Comparison of ENCODE assay signal across 1 cellular context in genomic region chr3:47512416-47513124, GRCh38.
TF ChIP-seq lines count a peak whose summit lies in the region.

No MANE protein-coding gene starts in this region.

TF ChIP-seq in HepG2, 621 proteins besides CTCF, POLR2A, EP300 and RAD21 (continued from another document and continues in another):
- TF ChIP-seq, protein P1, sequence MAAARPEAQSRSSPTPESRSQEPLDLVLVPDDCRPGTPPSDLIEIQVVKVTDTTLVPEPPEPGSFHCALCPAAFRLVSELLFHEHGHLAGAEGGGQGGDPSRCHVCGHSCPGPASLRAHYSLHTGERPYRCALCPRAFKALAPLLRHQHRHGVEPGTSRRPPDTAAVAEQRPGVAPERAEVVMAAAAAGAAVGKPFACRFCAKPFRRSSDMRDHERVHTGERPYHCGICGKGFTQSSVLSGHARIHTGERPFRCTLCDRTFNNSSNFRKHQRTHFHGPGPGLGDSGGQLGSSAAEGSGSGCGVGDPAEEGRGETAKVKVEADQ (CRISPR knock-in tag; IDR thresholded peaks at IDR 0.05; ENCODE audit: borderline replicate concordance): no peak; the same call in 1 of the 2 replicates
- TF ChIP-seq ZNF335 (CRISPR knock-in tag; IDR thresholded peaks at IDR 0.05): no peak
- TF ChIP-seq SETDB1 (CRISPR knock-in tag; IDR thresholded peaks at IDR 0.05; ENCODE audit: borderline replicate concordance): 0 out of 2 replicates have a peak, but pooled peaks have one; percentile 37
- TF ChIP-seq MZF1 (CRISPR knock-in tag; IDR thresholded peaks at IDR 0.05; ENCODE audit: borderline replicate concordance): 0 out of 2 replicates have a peak, but pooled peaks have one; percentile 3
- TF ChIP-seq GFI1 (CRISPR knock-in tag; IDR thresholded peaks at IDR 0.05; ENCODE audit: borderline replicate concordance): no peak
- TF ChIP-seq ZNF337 (CRISPR knock-in tag; IDR thresholded peaks at IDR 0.05; ENCODE audit: borderline replicate concordance, low read depth): peak; percentile 63; the same call in 1 of the 2 replicates
- TF ChIP-seq TOPORS (CRISPR knock-in tag; IDR thresholded peaks at IDR 0.05): no peak
- TF ChIP-seq ZNF329 (CRISPR knock-in tag; IDR thresholded peaks at IDR 0.05; ENCODE audit: low read depth): no peak
- peak; percentile 73 for TF ChIP-seq ZNF362 (CRISPR knock-in tag; IDR thresholded peaks at IDR 0.05; ENCODE audit: borderline replicate concordance)
- no peak for TF ChIP-seq HES4 (CRISPR knock-in tag; IDR thresholded peaks at IDR 0.05; ENCODE audit: borderline replicate concordance)
- TF ChIP-seq ZNF713 (CRISPR knock-in tag; IDR thresholded peaks at IDR 0.05): 0 out of 2 replicates have a peak, but pooled peaks have one; percentile 12
- peak; percentile 42 for TF ChIP-seq AGO2 (optimal IDR thresholded peaks at IDR 0.05; ENCODE audit: low read depth, low read length)
- no peak for TF ChIP-seq ZNF432 (CRISPR knock-in tag; IDR thresholded peaks at IDR 0.05; ENCODE audit: borderline replicate concordance)
- no peak for TF ChIP-seq NFYB (CRISPR knock-in tag; IDR thresholded peaks at IDR 0.05)
- TF ChIP-seq HNRNPLL (IDR thresholded peaks at IDR 0.05; ENCODE audit: low read depth, low read length, poor library complexity, severe bottlenecking): no peak
- no peak; the same call in 1 of the 2 replicates for TF ChIP-seq ARID4A (CRISPR knock-in tag; IDR thresholded peaks at IDR 0.05; ENCODE audit: borderline replicate concordance)
- TF ChIP-seq ZNF224 (CRISPR knock-in tag; IDR thresholded peaks at IDR 0.05): no peak
- TF ChIP-seq NFAT5 (CRISPR knock-in tag; IDR thresholded peaks at IDR 0.05): no peak
- TF ChIP-seq ATF4 (CRISPR knock-in tag; IDR thresholded peaks at IDR 0.05): no peak
- no peak for TF ChIP-seq NFE2 (CRISPR knock-in tag; IDR thresholded peaks at IDR 0.05)
- TF ChIP-seq RCOR2 (CRISPR knock-in tag; IDR thresholded peaks at IDR 0.05): no peak
- no peak for TF ChIP-seq RARA (CRISPR knock-in tag; IDR thresholded peaks at IDR 0.05)
- TF ChIP-seq GABPB1 (CRISPR knock-in tag; IDR thresholded peaks at IDR 0.05): no peak
- no peak for TF ChIP-seq SMAD3 (CRISPR knock-in tag; IDR thresholded peaks at IDR 0.05)
- TF ChIP-seq PRDM4 (CRISPR knock-in tag; IDR thresholded peaks at IDR 0.05; ENCODE audit: borderline replicate concordance): no peak
- TF ChIP-seq, protein P2, sequence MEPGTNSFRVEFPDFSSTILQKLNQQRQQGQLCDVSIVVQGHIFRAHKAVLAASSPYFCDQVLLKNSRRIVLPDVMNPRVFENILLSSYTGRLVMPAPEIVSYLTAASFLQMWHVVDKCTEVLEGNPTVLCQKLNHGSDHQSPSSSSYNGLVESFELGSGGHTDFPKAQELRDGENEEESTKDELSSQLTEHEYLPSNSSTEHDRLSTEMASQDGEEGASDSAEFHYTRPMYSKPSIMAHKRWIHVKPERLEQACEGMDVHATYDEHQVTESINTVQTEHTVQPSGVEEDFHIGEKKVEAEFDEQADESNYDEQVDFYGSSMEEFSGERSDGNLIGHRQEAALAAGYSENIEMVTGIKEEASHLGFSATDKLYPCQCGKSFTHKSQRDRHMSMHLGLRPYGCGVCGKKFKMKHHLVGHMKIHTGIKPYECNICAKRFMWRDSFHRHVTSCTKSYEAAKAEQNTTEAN (CRISPR knock-in tag; conservative IDR thresholded peaks at IDR 0.05): no peak
- TF ChIP-seq ZNF441 (CRISPR knock-in tag; IDR thresholded peaks at IDR 0.05; ENCODE audit: borderline replicate concordance): 0 out of 2 replicates have a peak, but pooled peaks have one; percentile 29
- TF ChIP-seq NR2F6 (IDR thresholded peaks at IDR 0.05): no peak
- TF ChIP-seq NR2F6 (CRISPR knock-in tag; IDR thresholded peaks at IDR 0.05): no peak
- TF ChIP-seq ZNF383 (CRISPR knock-in tag; IDR thresholded peaks at IDR 0.05; ENCODE audit: borderline replicate concordance): 0 out of 2 replicates have a peak, but pooled peaks have one; percentile 26
- no peak for TF ChIP-seq MAFG (CRISPR knock-in tag; IDR thresholded peaks at IDR 0.05)
- no peak for TF ChIP-seq RBAK (CRISPR knock-in tag; IDR thresholded peaks at IDR 0.05)
- TF ChIP-seq, protein P3, sequence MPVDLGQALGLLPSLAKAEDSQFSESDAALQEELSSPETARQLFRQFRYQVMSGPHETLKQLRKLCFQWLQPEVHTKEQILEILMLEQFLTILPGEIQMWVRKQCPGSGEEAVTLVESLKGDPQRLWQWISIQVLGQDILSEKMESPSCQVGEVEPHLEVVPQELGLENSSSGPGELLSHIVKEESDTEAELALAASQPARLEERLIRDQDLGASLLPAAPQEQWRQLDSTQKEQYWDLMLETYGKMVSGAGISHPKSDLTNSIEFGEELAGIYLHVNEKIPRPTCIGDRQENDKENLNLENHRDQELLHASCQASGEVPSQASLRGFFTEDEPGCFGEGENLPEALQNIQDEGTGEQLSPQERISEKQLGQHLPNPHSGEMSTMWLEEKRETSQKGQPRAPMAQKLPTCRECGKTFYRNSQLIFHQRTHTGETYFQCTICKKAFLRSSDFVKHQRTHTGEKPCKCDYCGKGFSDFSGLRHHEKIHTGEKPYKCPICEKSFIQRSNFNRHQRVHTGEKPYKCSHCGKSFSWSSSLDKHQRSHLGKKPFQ (CRISPR knock-in tag; IDR thresholded peaks at IDR 0.05; ENCODE audit: insufficient replicate concordance): no peak
- TF ChIP-seq ZNF343 (CRISPR knock-in tag; IDR thresholded peaks at IDR 0.05): no peak
- no peak for TF ChIP-seq ZNF256 (CRISPR knock-in tag; conservative IDR thresholded peaks at IDR 0.05)
- no peak for TF ChIP-seq ZNF790 (CRISPR knock-in tag; IDR thresholded peaks at IDR 0.05; ENCODE audit: borderline replicate concordance)
- TF ChIP-seq, protein P4, sequence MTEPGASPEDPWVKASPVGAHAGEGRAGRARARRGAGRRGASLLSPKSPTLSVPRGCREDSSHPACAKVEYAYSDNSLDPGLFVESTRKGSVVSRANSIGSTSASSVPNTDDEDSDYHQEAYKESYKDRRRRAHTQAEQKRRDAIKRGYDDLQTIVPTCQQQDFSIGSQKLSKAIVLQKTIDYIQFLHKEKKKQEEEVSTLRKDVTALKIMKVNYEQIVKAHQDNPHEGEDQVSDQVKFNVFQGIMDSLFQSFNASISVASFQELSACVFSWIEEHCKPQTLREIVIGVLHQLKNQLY (CRISPR knock-in tag; IDR thresholded peaks at IDR 0.05): no peak
- 0 out of 2 replicates have a peak, but pooled peaks have one; percentile 14 for TF ChIP-seq FOXC1 (CRISPR knock-in tag; IDR thresholded peaks at IDR 0.05; ENCODE audit: borderline replicate concordance)
- no peak for TF ChIP-seq ZFYVE20 (CRISPR knock-in tag; IDR thresholded peaks at IDR 0.05; ENCODE audit: borderline replicate concordance, low read depth)
